Comparison of ENCODE assay signal across 1 cellular context in the genomic region with DNA sequence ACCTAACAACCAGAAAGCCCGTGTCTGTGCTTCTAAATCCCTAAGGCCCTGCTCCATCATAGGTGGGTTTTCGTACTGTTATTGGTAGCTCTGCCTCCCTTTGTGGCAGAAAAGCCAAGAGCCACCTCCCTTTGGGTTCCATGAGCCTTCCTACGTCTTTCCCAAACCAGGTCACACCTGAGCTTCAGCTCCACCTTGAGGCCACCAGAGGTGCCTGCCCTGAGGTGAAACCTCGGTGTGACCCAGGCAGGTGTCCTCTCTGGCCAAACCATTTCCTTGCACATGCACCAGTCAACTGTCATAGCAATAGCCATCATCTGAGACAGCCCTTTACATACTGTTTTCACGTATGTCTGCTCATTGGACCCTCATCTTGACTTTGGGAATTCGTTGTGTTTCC.
TF ChIP-seq lines count a peak whose summit lies in the region.

No MANE protein-coding gene starts in this region.

TF ChIP-seq in K562, 482 proteins besides CTCF, POLR2A, EP300 and RAD21 (continued from another document):
- TF ChIP-seq, protein P1, sequence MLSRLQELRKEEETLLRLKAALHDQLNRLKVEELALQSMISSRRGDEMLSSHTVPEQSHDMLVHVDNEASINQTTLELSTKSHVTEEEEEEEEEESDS (CRISPR knock-in tag; IDR thresholded peaks at IDR 0.05): no peak
- no peak for TF ChIP-seq ZNF41 (CRISPR knock-in tag; conservative IDR thresholded peaks at IDR 0.05)
- TF ChIP-seq, protein P2, sequence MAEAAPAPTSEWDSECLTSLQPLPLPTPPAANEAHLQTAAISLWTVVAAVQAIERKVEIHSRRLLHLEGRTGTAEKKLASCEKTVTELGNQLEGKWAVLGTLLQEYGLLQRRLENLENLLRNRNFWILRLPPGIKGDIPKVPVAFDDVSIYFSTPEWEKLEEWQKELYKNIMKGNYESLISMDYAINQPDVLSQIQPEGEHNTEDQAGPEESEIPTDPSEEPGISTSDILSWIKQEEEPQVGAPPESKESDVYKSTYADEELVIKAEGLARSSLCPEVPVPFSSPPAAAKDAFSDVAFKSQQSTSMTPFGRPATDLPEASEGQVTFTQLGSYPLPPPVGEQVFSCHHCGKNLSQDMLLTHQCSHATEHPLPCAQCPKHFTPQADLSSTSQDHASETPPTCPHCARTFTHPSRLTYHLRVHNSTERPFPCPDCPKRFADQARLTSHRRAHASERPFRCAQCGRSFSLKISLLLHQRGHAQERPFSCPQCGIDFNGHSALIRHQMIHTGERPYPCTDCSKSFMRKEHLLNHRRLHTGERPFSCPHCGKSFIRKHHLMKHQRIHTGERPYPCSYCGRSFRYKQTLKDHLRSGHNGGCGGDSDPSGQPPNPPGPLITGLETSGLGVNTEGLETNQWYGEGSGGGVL (CRISPR knock-in tag; IDR thresholded peaks at IDR 0.05): no peak
